9 cellular contexts compared by ENCODE assay signal in genomic region chr6:31355540-31355988, GRCh38. TPM values are rescaled to one million over a fixed set of nuclear protein-coding genes. Genes with fewer than 3 reads are reported as not detected.
DNase-seq lines count a peak whose midpoint lies in the region; ATAC-seq and TF ChIP-seq lines count a peak whose summit lies in the region.
"Had no signal": no experiment of that assay in that cellular context is flagged by ENCODE, and none has a peak within 500 bp of the region (broad histone marks: within the 10 kb centered on the region; RNA-seq: fewer than 3 reads in every experiment).

No MANE protein-coding gene starts in this region.

- in situ Hi-C loops in GM18951 (cut with MboI; ENCODE audit: low sequenced_read_pairs, unreplicated experiment), result no loop called here

- CTCF ChIA-PET in activated CD8-positive, alpha-beta T cell treated with anti-CD3 and anti-CD28 coated beads for 36 hours (lab: Charles Lee), result no interaction called here

- peak overlapping the region; percentile 90 for H3K4me3 Mint-ChIP-seq in activated CD8-positive, alpha-beta T cell treated with anti-CD3 and anti-CD28 coated beads for 36 hours

- TF ChIP-seq CTCF in activated CD8-positive, alpha-beta T cell treated with anti-CD3 and anti-CD28 coated beads for 36 hours (IDR thresholded peaks at IDR 0.05), result no peak
- no peak for TF ChIP-seq CTCF in gastroesophageal sphincter (IDR thresholded peaks at IDR 0.05)
- TF ChIP-seq CTCF in smooth muscle cell (IDR thresholded peaks at IDR 0.05; ENCODE audit: borderline replicate concordance, insufficient read depth, poor library complexity, severe bottlenecking), result no peak
- TF ChIP-seq CTCF in prostate gland (IDR thresholded peaks at IDR 0.05), result no peak

- intact Hi-C loops in activated CD8-positive, alpha-beta T cell treated with anti-CD3 and anti-CD28 coated beads for 36 hours (cut with micrococcal nuclease), result no loop called here
- intact Hi-C loops in prostate gland (cut with DNase I), result no loop called here

- H3K36me3 ChIP-seq in gastroesophageal sphincter (peaks cover 0 to 22% of the 10 kb centered on the region in 2 donors), smooth muscle cell (ENCODE audit: low read depth) (no peaks in the 10 kb centered on the region), prostate gland (no peaks in the 10 kb centered on the region)

- peak overlapping the region; percentile 53 for H3K4me2 ChIP-seq in smooth muscle cell

- no peaks in the 10 kb centered on the region for H3F3A ChIP-seq in smooth muscle cell (ENCODE audit: low read depth)

- H3K79me2 ChIP-seq in smooth muscle cell (ENCODE audit: low read depth), result no peaks in the 10 kb centered on the region

- no peak overlapping the region for H2AFZ ChIP-seq in smooth muscle cell (ENCODE audit: low read depth)

- H3K9me3 Mint-ChIP-seq in activated CD8-positive, alpha-beta T cell treated with anti-CD3 and anti-CD28 coated beads for 36 hours, result no peaks in the 10 kb centered on the region

- H3K27ac ChIP-seq in gastroesophageal sphincter, result peak overlapping the region in 1 of 4 donors; percentile 82
- H3K27ac ChIP-seq in smooth muscle cell (ENCODE audit: low read depth), result no peak overlapping the region
- no peak overlapping the region for H3K27ac ChIP-seq in prostate gland

- H3K4me1 ChIP-seq in gastroesophageal sphincter (peaks cover 0 to 20% (median 5%) of the 10 kb centered on the region in 3 donors), smooth muscle cell (ENCODE audit: low read depth) (no peaks in the 10 kb centered on the region), prostate gland (replicated peaks) (no peaks in the 10 kb centered on the region)

- peaks cover 49% of the 10 kb centered on the region for H3K36me3 Mint-ChIP-seq in activated CD8-positive, alpha-beta T cell treated with anti-CD3 and anti-CD28 coated beads for 36 hours (ENCODE audit: low read depth)

- WGBS in gastroesophageal sphincter (ENCODE audit: low coverage in 1 of 2), 2 donors, result 70% methylated on average over 3 of the region's 7 CpGs; no CpG with 5 or more reads in 1 of the 2 donors
- WGBS in smooth muscle cell (ENCODE audit: low lambda C conversion rate), result 78% methylated on average over 7 of the region's 7 CpGs
- WGBS in prostate gland, result 76% methylated on average over 7 of the region's 7 CpGs

- POLR2A ChIA-PET in activated CD8-positive, alpha-beta T cell treated with anti-CD3 and anti-CD28 coated beads for 36 hours (lab: Charles Lee), result interaction anchor here (0.6 to 4.6 kb wide), 8 partner anchors 83 to 262 kb away, joined by 3 to 52 read pairs (median 10); partner anchors contain the start of gene MICB

- no peak for TF ChIP-seq EP300 in gastroesophageal sphincter (IDR thresholded peaks at IDR 0.05)

- H3K9ac ChIP-seq in smooth muscle cell (ENCODE audit: low read depth), result no peak overlapping the region

- H3K4me3 ChIP-seq in gastroesophageal sphincter (peak overlapping the region; percentile 58 to 66), smooth muscle cell (peak overlapping the region; percentile 18), prostate gland (peak overlapping the region in 1 of 2 donors; percentile 58)

- peaks cover 10% of the 10 kb centered on the region for H4K20me1 ChIP-seq in smooth muscle cell (ENCODE audit: low read depth)

- H3K9me3 ChIP-seq in gastroesophageal sphincter, result no peaks in the 10 kb centered on the region
- no peaks in the 10 kb centered on the region for H3K9me3 ChIP-seq in smooth muscle cell (replicated peaks; ENCODE audit: low read depth)
- no peaks in the 10 kb centered on the region for H3K9me3 ChIP-seq in prostate gland

- no peak for ATAC-seq in activated CD8-positive, alpha-beta T cell treated with anti-CD3 and anti-CD28 coated beads for 36 hours
- no peak for ATAC-seq in gastroesophageal sphincter
- no peak for ATAC-seq in HG03108 (IDR thresholded peaks at IDR 0.05; ENCODE audit: unreplicated experiment)
- no peak for ATAC-seq in GM21786 (IDR thresholded peaks at IDR 0.05; ENCODE audit: unreplicated experiment)

- peak overlapping the region; percentile 79 for H3K27ac Mint-ChIP-seq in activated CD8-positive, alpha-beta T cell treated with anti-CD3 and anti-CD28 coated beads for 36 hours

- peak; percentile 26 for TF ChIP-seq POLR2A in GM18951 (IDR thresholded peaks at IDR 0.05; ENCODE audit: extremely low read depth, insufficient read depth, insufficient read length)
- no peak for TF ChIP-seq POLR2A in gastroesophageal sphincter (IDR thresholded peaks at IDR 0.05)
- no peak for TF ChIP-seq POLR2A in prostate gland (IDR thresholded peaks at IDR 0.05)

- DNase-seq in activated CD8-positive, alpha-beta T cell treated with anti-CD3 and anti-CD28 coated beads for 36 hours, result no peak
- DNase-seq in smooth muscle cell (lab: John Stamatoyannopoulos, UW; ENCODE audit: unreplicated experiment) (no peak), prostate gland (ENCODE audit: low spot score) (no peak), NCI-H2029 treated with DMSO at 0.1 percent for 48 hours (lab: John Stamatoyannopoulos, UW) (no peak)
- DNase-seq: kidney glomerular epithelial cell had no signal

- no peaks in the 10 kb centered on the region for H3K27me3 ChIP-seq in gastroesophageal sphincter
- H3K27me3 ChIP-seq in smooth muscle cell (ENCODE audit: low read depth), result peaks cover 25% of the 10 kb centered on the region
- H3K27me3 ChIP-seq in prostate gland (replicated peaks; ENCODE audit: insufficient read depth), result no peaks in the 10 kb centered on the region

- H3K4me1 Mint-ChIP-seq in activated CD8-positive, alpha-beta T cell treated with anti-CD3 and anti-CD28 coated beads for 36 hours (ENCODE audit: low read depth), result peaks cover 56% of the 10 kb centered on the region

- H3K27me3 Mint-ChIP-seq in activated CD8-positive, alpha-beta T cell treated with anti-CD3 and anti-CD28 coated beads for 36 hours, result no peaks in the 10 kb centered on the region

RNA-seq across cellular contexts. Expression of gene HLA-B, which starts 1.4 kb away (rescaled TPM):
- 1,000 to 10,000 TPM; 2,892 to 2,968 TPM for total RNA-seq in activated CD8-positive, alpha-beta T cell treated with anti-CD3 and anti-CD28 coated beads for 36 hours
- total RNA-seq in gastroesophageal sphincter (100 to 1,000 TPM; 299 to 991 (median 620) TPM), smooth muscle cell (238 and 2,794 TPM in 2 replicates), prostate gland (100 to 1,000 TPM; 846 to 899 TPM)
- polyA plus RNA-seq in smooth muscle cell, result 605 and 646 TPM in 2 replicates

RNA-seq across cellular contexts. Expression of gene MICA, which starts 47.8 kb away (rescaled TPM):
- 1 to 10 TPM; 5.6 to 6.0 TPM for total RNA-seq in activated CD8-positive, alpha-beta T cell treated with anti-CD3 and anti-CD28 coated beads for 36 hours
- 10 to 100 TPM; 17.4 to 33.2 (median 22.1) TPM for total RNA-seq in gastroesophageal sphincter
- total RNA-seq in smooth muscle cell, result 45.8 and 54.2 TPM in 2 replicates
- 60.8 and 61.5 TPM in 2 replicates for polyA plus RNA-seq in smooth muscle cell
- 10 to 100 TPM; 16.1 to 22.8 TPM for total RNA-seq in prostate gland
